10 cellular contexts compared by ENCODE assay signal in genomic region chr2:184611221-184612085, GRCh38. TPM values are rescaled to one million over a fixed set of nuclear protein-coding genes. Genes with fewer than 3 reads are reported as not detected.
DNase-seq lines count a peak whose midpoint lies in the region; ATAC-seq and TF ChIP-seq lines count a peak whose summit lies in the region.
"Had no signal": no experiment of that assay in that cellular context is flagged by ENCODE, and none has a peak within 500 bp of the region (broad histone marks: within the 10 kb centered on the region; RNA-seq: fewer than 3 reads in every experiment).

No MANE protein-coding gene starts in this region.

- H3K79me2 ChIP-seq in GM23248 (ENCODE audit: insufficient read depth) = no peaks in the 10 kb centered on the region
- H3K79me2 ChIP-seq in hepatocyte = no peaks in the 10 kb centered on the region

- H3K4me3 ChIP-seq in AG09309 (ENCODE audit: control insufficient read depth, low read depth, low read length) = no peak overlapping the region
- H3K4me3 ChIP-seq in GM23248 = no peak overlapping the region
- no peak overlapping the region for H3K4me3 ChIP-seq in hepatocyte

- in situ Hi-C loops in GM23248 (cut with MboI) = no loop called here

- H3K9me2 ChIP-seq in GM23248 (ENCODE audit: insufficient read depth) (no peaks in the 10 kb centered on the region), hepatocyte (replicated peaks; ENCODE audit: insufficient read depth) (no peaks in the 10 kb centered on the region)

- no peak overlapping the region for H3K9ac ChIP-seq in GM23248

- DNase-seq in AG09309 (ENCODE audit: low read depth) (no peak), GM23248 (peak; percentile 57), RPMI8226 (peak; percentile 20), hepatocyte (ENCODE audit: low spot score) (peak; percentile 29), T-helper 17 cell (no peak)
- no peak for DNase-seq in activated CD4-positive, alpha-beta T cell treated with anti-CD3 and anti-CD28 coated beads, Interleukin-2, amount 10 ng/mL, durations not matched to agents 7 days and 5 days
- DNase-seq: Right ventricle myocardium superior had no signal

- ATAC-seq in HG03280 (IDR thresholded peaks at IDR 0.05; ENCODE audit: unreplicated experiment) (no peak), HG03457 (IDR thresholded peaks at IDR 0.05; ENCODE audit: unreplicated experiment) (no peak), T-helper 17 cell (no peak)

- H3K9me3 ChIP-seq in GM23248 (ENCODE audit: low read depth) (no peaks in the 10 kb centered on the region), hepatocyte (ENCODE audit: low read depth) (no peaks in the 10 kb centered on the region), T-helper 17 cell (ENCODE audit: control insufficient read depth, low read length, poor library complexity, severe bottlenecking) (no peaks in the 10 kb centered on the region)

- peak; percentile 29 for TF ChIP-seq CTCF in AG09309 (IDR thresholded peaks at IDR 0.05; ENCODE audit: control insufficient read depth, insufficient read depth, low read depth, low read length, missing control alignments)
- TF ChIP-seq CTCF in hepatocyte (IDR thresholded peaks at IDR 0.05; ENCODE audit: poor library complexity) = peak; percentile 58

- peaks cover 12% of the 10 kb centered on the region for H3K4me1 ChIP-seq in GM23248 (ENCODE audit: insufficient read depth)
- peaks cover 7% of the 10 kb centered on the region for H3K4me1 ChIP-seq in hepatocyte (ENCODE audit: insufficient read depth)

- no peaks in the 10 kb centered on the region for H3K36me3 Mint-ChIP-seq in T-helper 17 cell (ENCODE audit: low read depth)
- no peaks in the 10 kb centered on the region for H3K36me3 Mint-ChIP-seq in activated CD4-positive, alpha-beta T cell treated with anti-CD3 and anti-CD28 coated beads, Interleukin-2, amount 10 ng/mL, durations not matched to agents 7 days and 5 days (ENCODE audit: low read depth)

- POLR2A ChIA-PET in activated CD4-positive, alpha-beta T cell treated with anti-CD3 and anti-CD28 coated beads, Interleukin-2, amount 10 ng/mL, durations not matched to agents 7 days and 5 days (lab: Charles Lee) = no interaction called here

- no peaks in the 10 kb centered on the region for H3K36me3 ChIP-seq in GM23248 (ENCODE audit: low read depth)
- H3K36me3 ChIP-seq in hepatocyte (replicated peaks; ENCODE audit: insufficient read depth, low read depth) = no peaks in the 10 kb centered on the region

- H2AFZ ChIP-seq in GM23248 (0 out of 2 replicates have a peak overlapping the region, but pooled peaks have one; percentile 6), hepatocyte (no peak overlapping the region)

- H3K27ac Mint-ChIP-seq in T-helper 17 cell = no peak overlapping the region
- no peak overlapping the region for H3K27ac Mint-ChIP-seq in activated CD4-positive, alpha-beta T cell treated with anti-CD3 and anti-CD28 coated beads, Interleukin-2, amount 10 ng/mL, durations not matched to agents 7 days and 5 days
- H3K27ac Mint-ChIP-seq: dendritic cell treated with granulocyte-macrophage colony-stimulating factor and Interleukin-4, amounts not matched to agents 40 ng/mL and 50 ng/mL, for 4 days had no signal

- no peaks in the 10 kb centered on the region for H3K4me1 Mint-ChIP-seq in T-helper 17 cell
- no peaks in the 10 kb centered on the region for H3K4me1 Mint-ChIP-seq in activated CD4-positive, alpha-beta T cell treated with anti-CD3 and anti-CD28 coated beads, Interleukin-2, amount 10 ng/mL, durations not matched to agents 7 days and 5 days

- H3K27me3 Mint-ChIP-seq in T-helper 17 cell = no peaks in the 10 kb centered on the region
- H3K27me3 Mint-ChIP-seq in activated CD4-positive, alpha-beta T cell treated with anti-CD3 and anti-CD28 coated beads, Interleukin-2, amount 10 ng/mL, durations not matched to agents 7 days and 5 days = no peaks in the 10 kb centered on the region
- H3K27me3 Mint-ChIP-seq: dendritic cell treated with granulocyte-macrophage colony-stimulating factor and Interleukin-4, amounts not matched to agents 40 ng/mL and 50 ng/mL, for 4 days had no signal

- no peaks in the 10 kb centered on the region for H3K9me3 Mint-ChIP-seq in activated CD4-positive, alpha-beta T cell treated with anti-CD3 and anti-CD28 coated beads, Interleukin-2, amount 10 ng/mL, durations not matched to agents 7 days and 5 days

- no peaks in the 10 kb centered on the region for H4K20me1 ChIP-seq in GM23248 (ENCODE audit: insufficient read depth)
- no peaks in the 10 kb centered on the region for H4K20me1 ChIP-seq in hepatocyte (ENCODE audit: insufficient read depth, poor library complexity, severe bottlenecking)

- H3K4me3 Mint-ChIP-seq in T-helper 17 cell = no peak overlapping the region
- no peak overlapping the region for H3K4me3 Mint-ChIP-seq in activated CD4-positive, alpha-beta T cell treated with anti-CD3 and anti-CD28 coated beads, Interleukin-2, amount 10 ng/mL, durations not matched to agents 7 days and 5 days
- H3K4me3 Mint-ChIP-seq: dendritic cell treated with granulocyte-macrophage colony-stimulating factor and Interleukin-4, amounts not matched to agents 40 ng/mL and 50 ng/mL, for 4 days had no signal

- peaks cover 19% of the 10 kb centered on the region for H3F3A ChIP-seq in GM23248 (ENCODE audit: insufficient read depth)

- H3K4me2 ChIP-seq in GM23248 (ENCODE audit: unreplicated experiment) = peak overlapping the region; percentile 28
- no peak overlapping the region for H3K4me2 ChIP-seq in hepatocyte

- H3K27ac ChIP-seq in GM23248 (0 out of 2 replicates have a peak overlapping the region, but pooled peaks have one; percentile 4), hepatocyte (no peak overlapping the region)

- CTCF ChIA-PET in activated CD4-positive, alpha-beta T cell treated with anti-CD3 and anti-CD28 coated beads, Interleukin-2, amount 10 ng/mL, durations not matched to agents 7 days and 5 days (lab: Charles Lee) = interaction anchor here (0.6 kb wide), 1 partner anchor 1779 kb away, joined by 5 read pairs; no protein-coding TSS in a partner anchor

- WGBS in GM23248 (ENCODE audit: low coverage in 1 of 2, low lambda C conversion rate in 2 of 2, missing lambda C conversion rate in 2 of 2), 2 experiments = 7 to 10% methylated on average over 3 of the region's 3 CpGs
- WGBS in hepatocyte (ENCODE audit: low lambda C conversion rate, missing lambda C conversion rate) = 38% methylated on average over 3 of the region's 3 CpGs

- H3K27me3 ChIP-seq in GM23248 (replicated peaks; ENCODE audit: insufficient read depth) = no peaks in the 10 kb centered on the region
- no peaks in the 10 kb centered on the region for H3K27me3 ChIP-seq in hepatocyte

RNA-seq across cellular contexts. Expression of gene ZNF804A, which starts 13.1 kb away (rescaled TPM):
- 0.65 and 0.76 TPM in 2 replicates for total RNA-seq in GM23248 (2014; rRNA removed; shearing (Covaris generic))
- polyA plus RNA-seq in GM23248 (2016; fragmentation: Nextera tagmentation; extraction: Ambion mirVana) = 0.70 and 0.93 TPM in 2 replicates
- 2.3 and 2.4 TPM in 2 replicates for total RNA-seq in hepatocyte
- 1.1 and 1.7 TPM in 2 replicates for polyA plus RNA-seq in hepatocyte
- total RNA-seq in T-helper 17 cell = not detected
- not detected for total RNA-seq in activated CD4-positive, alpha-beta T cell treated with anti-CD3 and anti-CD28 coated beads, Interleukin-2, amount 10 ng/mL, durations not matched to agents 7 days and 5 days
- total RNA-seq: Right ventricle myocardium superior had no signal

Comparison
In these comparisons a context has a peak if more than half of its experiments do, and no peak if none do; other contexts are left out.
1. DNase-seq: peak in GM23248 (single experiment), RPMI8226 (single experiment) and hepatocyte (single experiment); none in AG09309 (single experiment), T-helper 17 cell (0 of 3) and activated CD4-positive, alpha-beta T cell treated with anti-CD3 and anti-CD28 coated beads, Interleukin-2, amount 10 ng/mL, durations not matched to agents 7 days and 5 days (single experiment).